ENCODE assay signal across 10 cellular contexts in the genomic region with DNA sequence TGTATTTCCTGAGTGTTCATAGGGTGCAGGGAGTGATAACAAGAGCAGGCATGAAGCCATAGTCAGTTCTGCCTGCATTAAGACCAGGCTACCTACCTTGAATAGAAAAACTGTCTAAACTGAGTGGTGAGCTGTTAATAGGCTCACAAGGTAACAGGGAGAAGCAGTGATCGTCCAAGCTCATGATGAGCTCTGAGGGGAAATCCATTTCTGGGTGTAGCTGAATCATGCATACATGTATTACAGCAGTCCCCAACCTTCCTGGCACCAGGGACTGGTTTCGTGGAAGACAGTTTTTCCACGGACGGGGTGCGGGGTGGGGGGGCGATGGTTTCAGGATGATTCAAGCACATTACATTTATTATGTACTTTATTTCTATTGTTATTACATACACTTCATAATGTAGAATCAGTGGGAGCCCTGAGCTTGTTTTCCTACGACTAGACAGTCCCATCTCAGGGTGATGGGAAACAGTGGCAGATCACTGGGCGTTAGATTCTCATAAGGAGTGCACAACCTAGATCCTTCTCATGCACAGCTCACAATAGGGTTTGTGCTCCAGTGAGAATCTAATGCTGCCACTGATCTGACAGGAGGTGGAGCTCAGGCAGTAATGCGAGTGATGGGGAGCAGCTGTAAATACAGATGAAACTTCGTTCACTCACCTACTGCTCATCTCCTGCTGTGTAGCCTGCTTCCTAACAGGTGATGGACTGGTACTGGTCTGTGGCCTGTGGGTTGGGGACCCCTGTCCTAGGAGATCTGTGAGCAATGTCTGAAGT.
DNase-seq lines count a peak whose midpoint lies in the region; ATAC-seq and TF ChIP-seq lines count a peak whose summit lies in the region.
"Had no signal": no experiment of that assay in that cellular context is flagged by ENCODE, and none has a peak within 500 bp of the region (broad histone marks: within the 10 kb centered on the region; RNA-seq: fewer than 3 reads in every experiment).

No MANE protein-coding gene starts in this region.

- no peak overlapping the region for H3K9ac ChIP-seq in mesenchymal stem cell (ENCODE audit: low read length)

- no peak overlapping the region for H3K4me2 ChIP-seq in mesenchymal stem cell (ENCODE audit: low read length, poor library complexity, severe bottlenecking)

- TF ChIP-seq POLR2A in uterus (IDR thresholded peaks at IDR 0.05) = no peak

- no peaks in the 10 kb centered on the region for H3K9me3 ChIP-seq in CD4-positive, CD25-positive, alpha-beta regulatory T cell (ENCODE audit: control insufficient read depth in 2 of 2, low read length in 2 of 2)
- H3K9me3 ChIP-seq in mesenchymal stem cell (ENCODE audit: control insufficient read depth, low read length) (no peaks in the 10 kb centered on the region), uterus (no peaks in the 10 kb centered on the region)

- peaks cover 50% of the 10 kb centered on the region for H3K4me1 ChIP-seq in CD4-positive, CD25-positive, alpha-beta regulatory T cell (ENCODE audit: control insufficient read depth, insufficient read depth, low read length, poor library complexity, severe bottlenecking)
- no peaks in the 10 kb centered on the region for H3K4me1 ChIP-seq in mesenchymal stem cell (ENCODE audit: control insufficient read depth, insufficient read depth, low read depth, low read length)
- H3K4me1 ChIP-seq in uterus = no peaks in the 10 kb centered on the region

- no peak overlapping the region for H2BK5ac ChIP-seq in mesenchymal stem cell (ENCODE audit: low read depth, low read length, poor library complexity, severe bottlenecking)

- peak in 1 of 3 donors; percentile 68 for DNase-seq in CD4-positive, CD25-positive, alpha-beta regulatory T cell
- DNase-seq in mesenchymal stem cell (no peak), NCI-H1417 treated with DMSO at 0.1 percent for 48 hours (lab: John Stamatoyannopoulos, UW) (no peak), SKM-1 (lab: John Stamatoyannopoulos, UW; ENCODE audit: unreplicated experiment) (no peak), uterus (no peak), hippocampal formation (lab: John Stamatoyannopoulos, UW) (no peak)

- H2AK5ac ChIP-seq in mesenchymal stem cell (ENCODE audit: low read length, severe bottlenecking) = no peak overlapping the region

- H3K14ac ChIP-seq in mesenchymal stem cell (ENCODE audit: low read length in 2 of 2) = no peak overlapping the region

- intact Hi-C loops in uterus (cut with DNase I; ENCODE audit: low total_unique reads) = no loop called here

- peak; percentile 47 to 55 for ATAC-seq in CD4-positive, CD25-positive, alpha-beta regulatory T cell (ENCODE audit: low read depth in 2 of 2)
- ATAC-seq in HG02588 (IDR thresholded peaks at IDR 0.05; ENCODE audit: unreplicated experiment) = peak; percentile 4
- peak; percentile 95 to 96 for ATAC-seq in activated CD4-positive, CD25-positive, alpha-beta regulatory T cell treated with anti-CD3 and anti-CD28 coated beads, Interleukin-2, amount 50 U/mL, for 24 hours
- ATAC-seq: esophagus mucosa had no signal

- H3K36me3 Mint-ChIP-seq in CD4-positive, CD25-positive, alpha-beta regulatory T cell = peaks cover 3% of the 10 kb centered on the region

- peak overlapping the region; percentile 45 for H4K8ac ChIP-seq in mesenchymal stem cell (ENCODE audit: low read length)

- no peak overlapping the region for H2BK15ac ChIP-seq in mesenchymal stem cell (ENCODE audit: low read depth, poor library complexity, severe bottlenecking)

- H3K27me3 ChIP-seq in CD4-positive, CD25-positive, alpha-beta regulatory T cell (ENCODE audit: control insufficient read depth, insufficient read depth, low read length) = no peaks in the 10 kb centered on the region
- H3K27me3 ChIP-seq in mesenchymal stem cell (ENCODE audit: control insufficient read depth in 1 of 2, insufficient read depth in 1 of 2, low read length in 2 of 2) (no peaks in the 10 kb centered on the region), uterus (no peaks in the 10 kb centered on the region)

- H3K4ac ChIP-seq in mesenchymal stem cell (ENCODE audit: low read depth in 1 of 2, low read length in 2 of 2) = no peak overlapping the region

- 91% methylated on average over 5 of the region's 10 CpGs for WGBS in mesenchymal stem cell

- H3K36me3 ChIP-seq in CD4-positive, CD25-positive, alpha-beta regulatory T cell (ENCODE audit: control insufficient read depth, insufficient read depth, low read length) = no peaks in the 10 kb centered on the region
- H3K36me3 ChIP-seq in mesenchymal stem cell (ENCODE audit: control insufficient read depth in 1 of 2, insufficient read depth in 2 of 2, low read depth in 1 of 2, low read length in 2 of 2) (no peaks in the 10 kb centered on the region), uterus (no peaks in the 10 kb centered on the region)

- H3K4me3 Mint-ChIP-seq in CD4-positive, CD25-positive, alpha-beta regulatory T cell = peak overlapping the region in 3 of 4 donors; percentile 50 to 79 (median 71)
- H3K4me3 Mint-ChIP-seq: mesothelial cell of epicardium had no signal

- peaks cover 34 to 92% (median 61%) of the 10 kb centered on the region in 4 donors for H3K4me1 Mint-ChIP-seq in CD4-positive, CD25-positive, alpha-beta regulatory T cell

- peak overlapping the region; percentile 80 to 94 (median 93) for H3K27ac Mint-ChIP-seq in CD4-positive, CD25-positive, alpha-beta regulatory T cell
- H3K27ac Mint-ChIP-seq: mesothelial cell of epicardium had no signal

- peak overlapping the region; percentile 85 to 87 for H2BK12ac ChIP-seq in mesenchymal stem cell (ENCODE audit: low read length in 2 of 2)

- H3K79me1 ChIP-seq in mesenchymal stem cell (replicated peaks; ENCODE audit: low read length, poor library complexity, severe bottlenecking) = no peaks in the 10 kb centered on the region

- peaks cover 0 to 2% (median 0%) of the 10 kb centered on the region in 7 donors for H3K9me3 Mint-ChIP-seq in CD4-positive, CD25-positive, alpha-beta regulatory T cell
- H3K9me3 Mint-ChIP-seq: mesothelial cell of epicardium had no signal

- H3K23ac ChIP-seq in mesenchymal stem cell (ENCODE audit: low read length in 2 of 2) = no peak overlapping the region

- H3K27me3 Mint-ChIP-seq in CD4-positive, CD25-positive, alpha-beta regulatory T cell = no peaks in the 10 kb centered on the region

- no peak for TF ChIP-seq CTCF in uterus (IDR thresholded peaks at IDR 0.05)

- peak overlapping the region; percentile 62 for H3K27ac ChIP-seq in CD4-positive, CD25-positive, alpha-beta regulatory T cell (ENCODE audit: insufficient read depth, low read length, poor library complexity, severe bottlenecking)
- H3K27ac ChIP-seq in mesenchymal stem cell (ENCODE audit: low read length, poor library complexity, severe bottlenecking) (no peak overlapping the region), uterus (no peak overlapping the region)

- H3K4me3 ChIP-seq in CD4-positive, CD25-positive, alpha-beta regulatory T cell (ENCODE audit: low read depth, low read length) = peak overlapping the region; percentile 2
- H3K4me3 ChIP-seq in mesenchymal stem cell (ENCODE audit: insufficient read depth in 1 of 2, low read depth in 1 of 2, low read length in 2 of 2) (no peak overlapping the region), uterus (no peak overlapping the region)

- no peak overlapping the region for H3K18ac ChIP-seq in mesenchymal stem cell (ENCODE audit: low read depth in 1 of 2, low read length in 2 of 2)

- no peak overlapping the region for H2AFZ ChIP-seq in mesenchymal stem cell (ENCODE audit: low read depth, low read length)

- H4K91ac ChIP-seq in mesenchymal stem cell (ENCODE audit: low read length) = no peak overlapping the region

- no peak overlapping the region for H2BK120ac ChIP-seq in mesenchymal stem cell (ENCODE audit: low read depth, low read length)

Comparison
In these comparisons a context has a peak if more than half of its experiments do, and no peak if none do; other contexts are left out.
1. ATAC-seq: peak in every context shown above with its lines; median percentile 96 in activated CD4-positive, CD25-positive, alpha-beta regulatory T cell treated with anti-CD3 and anti-CD28 coated beads, Interleukin-2, amount 50 U/mL, for 24 hours; 51 in CD4-positive, CD25-positive, alpha-beta regulatory T cell; 4 in HG02588.